Comparison of ENCODE assay signal across 10 cellular contexts in the genomic region with DNA sequence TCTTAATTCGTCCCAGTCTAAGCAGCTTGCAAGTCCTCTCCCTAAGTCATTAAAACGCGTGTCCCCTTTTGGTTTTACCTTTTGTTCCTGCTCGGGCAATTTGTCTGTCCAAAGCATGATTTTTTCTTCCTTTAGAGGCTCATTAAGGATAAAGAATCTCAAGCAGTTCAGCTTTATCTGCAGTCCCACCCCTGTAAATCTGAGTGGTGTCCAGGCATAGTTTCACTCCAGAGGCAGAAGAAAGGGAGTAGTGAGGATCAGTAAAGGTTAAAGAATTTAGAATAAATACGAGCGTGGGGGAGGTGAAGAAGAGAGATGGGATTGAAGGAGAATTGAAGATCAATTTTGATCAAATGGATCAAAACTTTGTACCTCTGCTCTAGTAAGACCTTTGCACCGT. TPM values are rescaled to one million over a fixed set of nuclear protein-coding genes. Genes with fewer than 3 reads are reported as not detected.
DNase-seq lines count a peak whose midpoint lies in the region; ATAC-seq and TF ChIP-seq lines count a peak whose summit lies in the region.
"Had no signal": no experiment of that assay in that cellular context is flagged by ENCODE, and none has a peak within 500 bp of the region (broad histone marks: within the 10 kb centered on the region; RNA-seq: fewer than 3 reads in every experiment).

No MANE protein-coding gene starts in this region.

- H3K36me3 ChIP-seq in A673 (ENCODE audit: insufficient read depth, low read length, poor library complexity, severe bottlenecking): peaks cover 22% of the 10 kb centered on the region
- peaks cover 21% of the 10 kb centered on the region for H3K36me3 ChIP-seq in HUES6 (ENCODE audit: control insufficient read depth, insufficient read depth, low read length)
- H3K36me3 ChIP-seq in mucosa of stomach (ENCODE audit: control insufficient read depth, insufficient read depth, low read length): peaks cover 9% of the 10 kb centered on the region

- H3K27ac ChIP-seq in A673 (ENCODE audit: low read depth, low read length, poor library complexity, severe bottlenecking) (peak overlapping the region; percentile 93), HUES6 (ENCODE audit: low read depth, low read length) (peak overlapping the region; percentile 97)

- H3K4me3 ChIP-seq in A673 (ENCODE audit: low read depth, low read length, poor library complexity, severe bottlenecking) (peak overlapping the region; percentile 94), HUES6 (ENCODE audit: low read depth, low read length) (peak overlapping the region; percentile 83), cardiac fibroblast (replicated peaks in 1 of 2; ENCODE audit: low read depth in 2 of 2, low read length in 2 of 2) (peak overlapping the region; percentile 97 to 98), mucosa of stomach (ENCODE audit: low read length) (peak overlapping the region; percentile 58)

- BruUV-seq in A673 (replicated peaks; lab: Mats Ljungman, UMichigan): TSS peak; percentile 82

- POLR2A ChIA-PET in A673 (lab: Charles Lee; ENCODE audit: low non-redundant PET): interaction anchor here (0.6 kb wide), 1 partner anchor 174 kb away, joined by 4 read pairs; no protein-coding TSS in a partner anchor

- ATAC-seq in GM21786 (IDR thresholded peaks at IDR 0.05; ENCODE audit: unreplicated experiment): no peak

- H3K9me3 ChIP-seq in A673 (ENCODE audit: low read depth, low read length, poor library complexity, severe bottlenecking): no peaks in the 10 kb centered on the region
- no peaks in the 10 kb centered on the region for H3K9me3 ChIP-seq in HUES6 (ENCODE audit: control insufficient read depth, insufficient read depth, low read depth, low read length)
- no peaks in the 10 kb centered on the region for H3K9me3 ChIP-seq in mucosa of stomach (ENCODE audit: control insufficient read depth, low read length)

- H3K27me3 ChIP-seq in A673 (replicated peaks; ENCODE audit: insufficient read depth, low read depth, low read length, poor library complexity) (no peaks in the 10 kb centered on the region), HUES6 (ENCODE audit: control insufficient read depth, insufficient read depth, low read length) (no peaks in the 10 kb centered on the region), mucosa of stomach (ENCODE audit: control insufficient read depth, insufficient read depth, low read length) (no peaks in the 10 kb centered on the region)

- intact Hi-C loops in A673 (cut with micrococcal nuclease; ENCODE audit: unreplicated experiment): no loop called here

- H3K9ac ChIP-seq in HUES6 (ENCODE audit: low read length) (peak overlapping the region; percentile 95), mucosa of stomach (ENCODE audit: low read length) (peak overlapping the region; percentile 91)

- DNase-seq in A673 (ENCODE audit: low spot score) (no peak), cardiac fibroblast (ENCODE audit: low read depth in 2 of 2) (no peak), ecto neural progenitor cell (ENCODE audit: low spot score) (no peak), NCI-H446 treated with DMSO at 0.1 percent for 48 hours (lab: John Stamatoyannopoulos, UW) (no peak), NAMALWA (ENCODE audit: low spot score) (no peak)
- DNase-seq: NK-92 treated with Interleukin-12 subunit alpha and Interleukin-12 subunit beta, amount 100 ng/mL, for 24 hours had no signal

- CTCF ChIA-PET in A673 (lab: Charles Lee): interaction anchor here (0.6 to 0.8 kb wide), 2 partner anchors 16 to 21 kb away, joined by 3 to 8 read pairs; no protein-coding TSS in a partner anchor

- TF ChIP-seq CTCF in A673 (conservative IDR thresholded peaks at IDR 0.05; ENCODE audit: low read depth, low read length): no peak
- TF ChIP-seq CTCF in cardiac fibroblast (IDR thresholded peaks at IDR 0.05; ENCODE audit: low read depth, low read length): no peak

- H3K4me1 ChIP-seq in A673 (ENCODE audit: insufficient read depth, low read length, poor library complexity, severe bottlenecking) (peaks cover 40% of the 10 kb centered on the region), HUES6 (ENCODE audit: control insufficient read depth, insufficient read depth, low read length) (peaks cover 40% of the 10 kb centered on the region), mucosa of stomach (ENCODE audit: control insufficient read depth, insufficient read depth, low read length) (peaks cover 28% of the 10 kb centered on the region)

RNA-seq across cellular contexts. Expression of a gene that starts 0.9 kb away (rescaled TPM):
- total RNA-seq in A673 (2021): 40.0 and 46.1 TPM in 2 replicates

RNA-seq across cellular contexts. Expression of a gene that starts 39.5 kb away (rescaled TPM):
- total RNA-seq in A673 (2021): not detected in 2 replicates
- total RNA-seq: mesenteric fat pad had no signal
